Comparison of ENCODE assay signal across 12 cellular contexts in genomic region chr19:38070573-38070972, GRCh38.
DNase-seq lines count a peak whose midpoint lies in the region; ATAC-seq and TF ChIP-seq lines count a peak whose summit lies in the region.
"Had no signal": no experiment of that assay in that cellular context is flagged by ENCODE, and none has a peak within 500 bp of the region (broad histone marks: within the 10 kb centered on the region; RNA-seq: fewer than 3 reads in every experiment).

No MANE protein-coding gene starts in this region.

- TF ChIP-seq CTCF in Calu3 (IDR thresholded peaks at IDR 0.05; ENCODE audit: unreplicated experiment) (no peak), astrocyte of the cerebellum (IDR thresholded peaks at IDR 0.05; ENCODE audit: low read depth, low read length, missing control alignments) (no peak), upper lobe of left lung (IDR thresholded peaks at IDR 0.05) (no peak), A673 (conservative IDR thresholded peaks at IDR 0.05; ENCODE audit: low read depth, low read length) (no peak)

- peaks cover 14% of the 10 kb centered on the region for H3K36me3 Mint-ChIP-seq in Calu3 (ENCODE audit: insufficient read depth, unreplicated experiment)

- H3K4me1 ChIP-seq in upper lobe of left lung (peaks cover 0 to 4% (median 0%) of the 10 kb centered on the region in 4 donors), A673 (ENCODE audit: insufficient read depth, low read length, poor library complexity, severe bottlenecking) (no peaks in the 10 kb centered on the region)

- H3K27me3 Mint-ChIP-seq in Calu3 (ENCODE audit: unreplicated experiment): no peaks in the 10 kb centered on the region

- peak; percentile 28 for DNase-seq in Calu3
- peak; percentile 52 for DNase-seq in MG63
- peak; percentile 13 for DNase-seq in astrocyte of the cerebellum (ENCODE audit: low read depth)
- peak; percentile 33 for DNase-seq in kidney glomerular epithelial cell (lab: John Stamatoyannopoulos, UW)
- no peak for DNase-seq in upper lobe of left lung
- no peak for DNase-seq in activated CD4-positive, CD25-positive, alpha-beta regulatory T cell treated with anti-CD3 and anti-CD28 coated beads, Interleukin-2, amount 50 U/mL, for 72 hours
- DNase-seq in A673 (ENCODE audit: low spot score): no peak
- DNase-seq: MM.1S; nucleus accumbens; stimulated activated CD4-positive, alpha-beta T cell treated with anti-CD3 and anti-CD28 coated beads, Interleukin-4, amount 100 ng/mL, for 1 hour; T1000 had no signal

- no TSS peak for BruUV-seq in Calu3 (replicated peaks; lab: Mats Ljungman, UMichigan)
- no TSS peak for BruUV-seq in A673 (replicated peaks; lab: Mats Ljungman, UMichigan)

- H3K4me3 Mint-ChIP-seq in Calu3 (ENCODE audit: low read depth, unreplicated experiment): no peak overlapping the region

- TF ChIP-seq EP300 in upper lobe of left lung (IDR thresholded peaks at IDR 0.05): no peak

- no peak overlapping the region for H3K4me3 ChIP-seq in MG63
- no peak overlapping the region for H3K4me3 ChIP-seq in astrocyte of the cerebellum (ENCODE audit: low read depth, low read length)
- H3K4me3 ChIP-seq in upper lobe of left lung: no peak overlapping the region
- H3K4me3 ChIP-seq in A673 (ENCODE audit: low read depth, low read length, poor library complexity, severe bottlenecking): no peak overlapping the region

- in situ Hi-C loops in astrocyte of the cerebellum (cut with HindIII; ENCODE audit: low sequenced_read_pairs): no loop called here

- no peak overlapping the region for H3K27ac ChIP-seq in upper lobe of left lung
- H3K27ac ChIP-seq in A673 (ENCODE audit: low read depth, low read length, poor library complexity, severe bottlenecking): no peak overlapping the region

- POLR2A ChIA-PET in A673 (lab: Charles Lee; ENCODE audit: low non-redundant PET): no interaction called here

- 29 to 71% methylated on average over 1 to 3 of the region's 3 CpGs for WGBS in upper lobe of left lung, 2 donors

- TF ChIP-seq POLR2A in upper lobe of left lung (IDR thresholded peaks at IDR 0.05): no peak

- H3K36me3 ChIP-seq in MG63 (no peaks in the 10 kb centered on the region), upper lobe of left lung (no peaks in the 10 kb centered on the region), A673 (ENCODE audit: insufficient read depth, low read length, poor library complexity, severe bottlenecking) (no peaks in the 10 kb centered on the region)

- peaks cover 19% of the 10 kb centered on the region for H3K4me1 Mint-ChIP-seq in Calu3 (ENCODE audit: low read depth, unreplicated experiment)

- no peaks in the 10 kb centered on the region for H3K27me3 ChIP-seq in MG63
- no peaks in the 10 kb centered on the region for H3K27me3 ChIP-seq in upper lobe of left lung
- no peaks in the 10 kb centered on the region for H3K27me3 ChIP-seq in A673 (replicated peaks; ENCODE audit: insufficient read depth, low read depth, low read length, poor library complexity)

- H3K9me3 Mint-ChIP-seq in Calu3 (ENCODE audit: low read depth, unreplicated experiment): no peaks in the 10 kb centered on the region

- intact Hi-C loops in Calu3 (cut with micrococcal nuclease; ENCODE audit: unreplicated experiment): no loop called here
- intact Hi-C loops in A673 (cut with micrococcal nuclease; ENCODE audit: unreplicated experiment): no loop called here

- no peak for ATAC-seq in upper lobe of left lung (ENCODE audit: low FRiP score in 2 of 2)
- ATAC-seq in HG03196 (IDR thresholded peaks at IDR 0.05; ENCODE audit: unreplicated experiment): no peak

- CTCF ChIA-PET in Calu3 (lab: Charles Lee): no interaction called here
- CTCF ChIA-PET in A673 (lab: Charles Lee): no interaction called here

- no peak overlapping the region for H3K27ac Mint-ChIP-seq in Calu3 (ENCODE audit: unreplicated experiment)

- no peaks in the 10 kb centered on the region for H3K9me3 ChIP-seq in MG63
- no peaks in the 10 kb centered on the region for H3K9me3 ChIP-seq in upper lobe of left lung
- no peaks in the 10 kb centered on the region for H3K9me3 ChIP-seq in A673 (ENCODE audit: low read depth, low read length, poor library complexity, severe bottlenecking)

Comparison
In these comparisons a context has a peak if more than half of its experiments do, and no peak if none do; other contexts are left out.
1. DNase-seq: peak in Calu3 (single experiment), MG63 (single experiment), astrocyte of the cerebellum (single experiment) and kidney glomerular epithelial cell (single experiment); none in upper lobe of left lung (0 of 2), activated CD4-positive, CD25-positive, alpha-beta regulatory T cell treated with anti-CD3 and anti-CD28 coated beads, Interleukin-2, amount 50 U/mL, for 72 hours (single experiment) and A673 (single experiment).